In the genomic region with DNA sequence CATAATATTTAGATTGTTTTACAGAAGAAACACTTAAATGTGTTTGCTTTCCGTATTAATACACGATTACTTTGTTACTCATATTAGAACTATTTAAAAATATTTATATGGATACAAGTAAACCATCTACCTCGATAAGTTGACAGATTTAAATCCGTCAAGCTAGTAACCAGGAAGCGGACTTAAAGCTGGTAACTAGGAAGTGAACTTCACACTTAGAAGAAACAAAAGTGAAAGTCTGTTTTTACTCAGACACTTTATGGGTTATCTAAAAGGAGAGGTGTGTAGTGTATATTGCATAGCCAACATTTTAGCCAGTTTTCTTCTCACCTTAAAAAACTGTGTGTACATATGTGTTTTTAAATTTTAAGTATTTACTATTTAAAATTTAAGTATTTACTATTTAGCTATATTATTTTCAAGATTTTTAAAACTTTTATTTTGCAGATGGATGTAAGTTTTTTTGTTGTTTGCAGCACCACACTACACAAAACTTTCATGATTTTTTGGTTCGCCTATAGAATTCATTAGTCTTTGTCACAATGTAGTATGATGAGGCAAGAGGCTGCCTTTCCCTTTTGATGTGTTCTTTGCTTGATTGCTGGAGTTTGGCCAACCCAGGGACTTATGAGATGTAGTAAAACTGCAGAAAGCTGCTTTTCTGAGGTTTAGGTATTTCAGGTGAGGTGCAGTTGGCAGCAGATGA, we compare ENCODE assay signal across 2 cellular contexts.
TF ChIP-seq lines count a peak whose summit lies in the region.

No MANE protein-coding gene starts in this region.

TF ChIP-seq in IMR-90, 13 proteins besides CTCF, POLR2A, EP300 and RAD21 (continued from another document):
- no peak for TF ChIP-seq USF2 (IDR thresholded peaks at IDR 0.05; ENCODE audit: low read depth, low read length)
- no peak for TF ChIP-seq MAZ (IDR thresholded peaks at IDR 0.05; ENCODE audit: borderline replicate concordance, low read depth, low read length)
- TF ChIP-seq RCOR1 (IDR thresholded peaks at IDR 0.05; ENCODE audit: insufficient replicate concordance, low read length): no peak
- no peak for TF ChIP-seq MAFK (IDR thresholded peaks at IDR 0.05; ENCODE audit: low read depth, low read length)
TF ChIP-seq in IMR-90: peak in this region for 1.

TF ChIP-seq in WTC11, 78 proteins besides CTCF, POLR2A, EP300 and RAD21:
- no peak for TF ChIP-seq USF1 (CRISPR knock-in tag; IDR thresholded peaks at IDR 0.05)
- no peak for TF ChIP-seq ZNF138 (CRISPR knock-in tag; conservative IDR thresholded peaks at IDR 0.05)
TF ChIP-seq in WTC11: peak in this region for 0.
